ENCODE assay signal across 1 cellular context in genomic region chr9:36191290-36191645, GRCh38.
A peak's percentile ranks its signal among the peaks of the same experiment; 100 is the strongest.
TF ChIP-seq lines count a peak whose summit lies in the region.

No MANE protein-coding gene starts in this region.

TF ChIP-seq in HepG2, 621 proteins besides CTCF, POLR2A, EP300 and RAD21:
- no peak for TF ChIP-seq HNRNPUL1 (IDR thresholded peaks at IDR 0.05; ENCODE audit: low read depth, low read length)
- TF ChIP-seq ZSCAN21 (CRISPR knock-in tag; IDR thresholded peaks at IDR 0.05; ENCODE audit: borderline replicate concordance), result 0 out of 2 replicates have a peak, but pooled peaks have one; percentile 17
- 0 out of 2 replicates have a peak, but pooled peaks have one; percentile 11 for TF ChIP-seq ZNF142 (CRISPR knock-in tag; IDR thresholded peaks at IDR 0.05)
- 0 out of 2 replicates have a peak, but pooled peaks have one; percentile 31 for TF ChIP-seq GFI1 (CRISPR knock-in tag; IDR thresholded peaks at IDR 0.05; ENCODE audit: borderline replicate concordance)
- 0 out of 2 replicates have a peak, but pooled peaks have one; percentile 6 for TF ChIP-seq NFE2L1 (CRISPR knock-in tag; IDR thresholded peaks at IDR 0.05; ENCODE audit: borderline replicate concordance)
- TF ChIP-seq FLYWCH1 (CRISPR knock-in tag; IDR thresholded peaks at IDR 0.05), result no peak
- 0 out of 2 replicates have a peak, but pooled peaks have one; percentile 9 for TF ChIP-seq SP140L (CRISPR knock-in tag; IDR thresholded peaks at IDR 0.05; ENCODE audit: borderline replicate concordance)
- TF ChIP-seq ZFP62 (CRISPR knock-in tag; IDR thresholded peaks at IDR 0.05), result no peak
- no peak for TF ChIP-seq HOMEZ (CRISPR knock-in tag; IDR thresholded peaks at IDR 0.05; ENCODE audit: low read depth)
- TF ChIP-seq AGO2 (optimal IDR thresholded peaks at IDR 0.05; ENCODE audit: low read depth, low read length), result peak; percentile 23
- no peak for TF ChIP-seq IKZF4 (CRISPR knock-in tag; IDR thresholded peaks at IDR 0.05; ENCODE audit: borderline replicate concordance, low read depth, not compliant biosample characterization)
- peak in 1 of 2 experiments; percentile 13; a peak in 1 of 4 replicates for TF ChIP-seq HMGXB4 (CRISPR knock-in tag; IDR thresholded peaks at IDR 0.05; ENCODE audit: borderline replicate concordance in 1 of 2, low read depth in 1 of 2)
- 0 out of 2 replicates have a peak, but pooled peaks have one; percentile 6 for TF ChIP-seq ZSCAN25 (CRISPR knock-in tag; IDR thresholded peaks at IDR 0.05)
- peak; percentile 3; the same call in 1 of the 2 replicates for TF ChIP-seq ZFP91 (CRISPR knock-in tag; IDR thresholded peaks at IDR 0.05; ENCODE audit: borderline replicate concordance)
- TF ChIP-seq ZNF691 (CRISPR knock-in tag; IDR thresholded peaks at IDR 0.05; ENCODE audit: borderline replicate concordance, low read depth), result 0 out of 2 replicates have a peak, but pooled peaks have one; percentile 3
- 0 out of 2 replicates have a peak, but pooled peaks have one; percentile 11 for TF ChIP-seq FOXO4 (CRISPR knock-in tag; conservative IDR thresholded peaks at IDR 0.05)
- TF ChIP-seq THAP9 (CRISPR knock-in tag; IDR thresholded peaks at IDR 0.05; ENCODE audit: borderline replicate concordance), result no peak
- TF ChIP-seq ZSCAN20 (CRISPR knock-in tag; IDR thresholded peaks at IDR 0.05; ENCODE audit: borderline replicate concordance), result 0 out of 2 replicates have a peak, but pooled peaks have one; percentile 20
- TF ChIP-seq DPF2 (CRISPR knock-in tag; IDR thresholded peaks at IDR 0.05; ENCODE audit: borderline replicate concordance, low read depth), result no peak
- TF ChIP-seq ZNF282 (IDR thresholded peaks at IDR 0.05; ENCODE audit: partially characterized antibody), result no peak
- TF ChIP-seq ZNF224 (CRISPR knock-in tag; IDR thresholded peaks at IDR 0.05), result no peak
- TF ChIP-seq ZNF598 (CRISPR knock-in tag; IDR thresholded peaks at IDR 0.05; ENCODE audit: borderline replicate concordance), result 0 out of 2 replicates have a peak, but pooled peaks have one; percentile 8
- TF ChIP-seq ZNF563 (CRISPR knock-in tag; IDR thresholded peaks at IDR 0.05), result 0 out of 2 replicates have a peak, but pooled peaks have one; percentile 1
- TF ChIP-seq SNAPC2 (CRISPR knock-in tag; IDR thresholded peaks at IDR 0.05), result 0 out of 2 replicates have a peak, but pooled peaks have one; percentile 10
